In genomic region chr22:50738649-50739227, GRCh38 we compare ENCODE assay signal across 18 cellular contexts. TPM values are rescaled to one million over a fixed set of nuclear protein-coding genes. Genes with fewer than 3 reads are reported as not detected.
DNase-seq lines count a peak whose midpoint lies in the region; ATAC-seq and TF ChIP-seq lines count a peak whose summit lies in the region.
"Had no signal": no experiment of that assay in that cellular context is flagged by ENCODE, and none has a peak within 500 bp of the region (broad histone marks: within the 10 kb centered on the region; RNA-seq: fewer than 3 reads in every experiment).

No MANE protein-coding gene starts in this region.

- H3K9me3 ChIP-seq in neuronal stem cell (replicated peaks in 1 of 2; ENCODE audit: control insufficient read depth in 2 of 2, insufficient read depth in 1 of 2, low read depth in 1 of 2, low read length in 2 of 2), result peaks cover 0 to 2% of the 10 kb centered on the region in 2 donors

- H3K9ac ChIP-seq in neuronal stem cell (ENCODE audit: low read depth, low read length, poor library complexity), result no peak overlapping the region

- peak overlapping the region in 1 of 2 donors; percentile 16 for H3K4me3 ChIP-seq in neuronal stem cell (ENCODE audit: low read length in 2 of 2)

- H3K4me3 Mint-ChIP-seq in activated T-cell treated with anti-CD3 and anti-CD28 coated beads, Interleukin-2, amount 50 U/mL, for 24 hours, result no peak overlapping the region
- no peak overlapping the region for H3K4me3 Mint-ChIP-seq in activated T-cell treated with anti-CD3 and anti-CD28 coated beads, Interleukin-2, amount 50 U/mL, for 72 hours
- H3K4me3 Mint-ChIP-seq in type B pancreatic cell, result no peak overlapping the region
- H3K4me3 Mint-ChIP-seq: CD14-positive monocyte had no signal

- WGBS in neuronal stem cell (ENCODE audit: extremely low coverage in 2 of 2, insufficient read length in 2 of 2, insufficient replicate concordance in 1 of 2), 2 donors, result no CpG with 5 or more reads among the region's 10 CpGs

- no peak overlapping the region for H2AK5ac ChIP-seq in neuronal stem cell (ENCODE audit: low read depth, low read length)

- no peak overlapping the region for H2BK120ac ChIP-seq in neuronal stem cell (ENCODE audit: low read depth, low read length)

- peak overlapping the region; percentile 41 for H2BK12ac ChIP-seq in neuronal stem cell (ENCODE audit: low read length)

- DNase-seq in activated T-cell treated with anti-CD3 and anti-CD28 coated beads, Interleukin-2, amount 50 U/mL, for 24 hours, result peak; percentile 14
- no peak for DNase-seq in activated T-cell treated with anti-CD3 and anti-CD28 coated beads, Interleukin-2, amount 50 U/mL, for 72 hours
- DNase-seq in cerebellum (ENCODE audit: low spot score), result peak; percentile 4
- no peak for DNase-seq in neuronal stem cell (ENCODE audit: low spot score)
- DNase-seq in type B pancreatic cell (ENCODE audit: extremely low spot score, unreplicated experiment), result peak; percentile 45
- no peak for DNase-seq in foreskin keratinocyte
- no peak for DNase-seq in dermis blood vessel endothelial cell
- DNase-seq in NCI-H748 (lab: John Stamatoyannopoulos, UW; ENCODE audit: unreplicated experiment), result no peak
- DNase-seq: KBM-7, MV-4-11, NCI-H1417, NCI-H1930, NCI-H446, NCI-H69, PC-3 had no signal

- H3K27ac ChIP-seq in neuronal stem cell (replicated peaks; ENCODE audit: low read length), result no peak overlapping the region
- no peak overlapping the region for H3K27ac ChIP-seq in foreskin keratinocyte

- no peak overlapping the region for H4K91ac ChIP-seq in neuronal stem cell (ENCODE audit: low read depth, low read length, poor library complexity)

- H3K4me1 ChIP-seq in neuronal stem cell (ENCODE audit: control insufficient read depth in 2 of 2, insufficient read depth in 1 of 2, low read depth in 1 of 2, low read length in 2 of 2) (peaks cover 0 to 2% of the 10 kb centered on the region in 2 donors), foreskin keratinocyte (no peaks in the 10 kb centered on the region)

- H2BK5ac ChIP-seq in neuronal stem cell (ENCODE audit: low read length), result peak overlapping the region; percentile 87

- H3K27me3 Mint-ChIP-seq in activated T-cell treated with anti-CD3 and anti-CD28 coated beads, Interleukin-2, amount 50 U/mL, for 24 hours, result no peaks in the 10 kb centered on the region
- no peaks in the 10 kb centered on the region for H3K27me3 Mint-ChIP-seq in activated T-cell treated with anti-CD3 and anti-CD28 coated beads, Interleukin-2, amount 50 U/mL, for 72 hours (ENCODE audit: low read depth)
- peaks cover 27% of the 10 kb centered on the region for H3K27me3 Mint-ChIP-seq in type B pancreatic cell

- no peak overlapping the region for H3K27ac Mint-ChIP-seq in activated T-cell treated with anti-CD3 and anti-CD28 coated beads, Interleukin-2, amount 50 U/mL, for 24 hours
- H3K27ac Mint-ChIP-seq in activated T-cell treated with anti-CD3 and anti-CD28 coated beads, Interleukin-2, amount 50 U/mL, for 72 hours, result no peak overlapping the region
- no peak overlapping the region for H3K27ac Mint-ChIP-seq in type B pancreatic cell
- H3K27ac Mint-ChIP-seq: CD14-positive monocyte had no signal

- H3K23ac ChIP-seq in neuronal stem cell (ENCODE audit: low read depth, low read length, poor library complexity), result no peak overlapping the region

- no peak overlapping the region for H2BK15ac ChIP-seq in neuronal stem cell (ENCODE audit: low read length)

- no peaks in the 10 kb centered on the region for H3K36me3 ChIP-seq in neuronal stem cell (replicated peaks in 1 of 2; ENCODE audit: control insufficient read depth in 2 of 2, insufficient read depth in 2 of 2, low read length in 2 of 2)

- no peaks in the 10 kb centered on the region for H3K9me3 Mint-ChIP-seq in activated T-cell treated with anti-CD3 and anti-CD28 coated beads, Interleukin-2, amount 50 U/mL, for 24 hours
- H3K9me3 Mint-ChIP-seq in activated T-cell treated with anti-CD3 and anti-CD28 coated beads, Interleukin-2, amount 50 U/mL, for 72 hours, result no peaks in the 10 kb centered on the region
- no peaks in the 10 kb centered on the region for H3K9me3 Mint-ChIP-seq in type B pancreatic cell

- TF ChIP-seq CTCF in type B pancreatic cell (conservative IDR thresholded peaks at IDR 0.05), result no peak
- no peak for TF ChIP-seq CTCF in foreskin keratinocyte (conservative IDR thresholded peaks at IDR 0.05)

- no peak overlapping the region for H3K4me2 ChIP-seq in neuronal stem cell (ENCODE audit: insufficient read depth, low read length, poor library complexity, severe bottlenecking)

- H3K79me1 ChIP-seq in neuronal stem cell (ENCODE audit: low read depth, low read length), result no peaks in the 10 kb centered on the region

- H3K18ac ChIP-seq in neuronal stem cell (ENCODE audit: low read length), result peak overlapping the region; percentile 48

- no peak for ATAC-seq in activated T-cell treated with anti-CD3 and anti-CD28 coated beads, Interleukin-2, amount 50 U/mL, for 72 hours (replicated peaks in 1 of 2)
- ATAC-seq in foreskin keratinocyte, result no peak
- ATAC-seq: PC-3 had no signal

- H2AFZ ChIP-seq in neuronal stem cell (ENCODE audit: low read length), result no peak overlapping the region

- H4K8ac ChIP-seq in neuronal stem cell (ENCODE audit: low read depth, low read length), result no peak overlapping the region

- no peak overlapping the region for H3K14ac ChIP-seq in neuronal stem cell (ENCODE audit: low read length)

- H3K27me3 ChIP-seq in neuronal stem cell (ENCODE audit: control insufficient read depth in 3 of 3, insufficient read depth in 3 of 3, low read depth in 1 of 3, low read length in 3 of 3) (peaks cover 0 to 10% (median 0%) of the 10 kb centered on the region in 3 experiments), foreskin keratinocyte (peaks cover 24% of the 10 kb centered on the region)

- no peaks in the 10 kb centered on the region for H3K4me1 Mint-ChIP-seq in activated T-cell treated with anti-CD3 and anti-CD28 coated beads, Interleukin-2, amount 50 U/mL, for 24 hours (ENCODE audit: low read depth)
- H3K4me1 Mint-ChIP-seq in activated T-cell treated with anti-CD3 and anti-CD28 coated beads, Interleukin-2, amount 50 U/mL, for 72 hours (ENCODE audit: low read depth), result no peaks in the 10 kb centered on the region
- peaks cover 3% of the 10 kb centered on the region for H3K4me1 Mint-ChIP-seq in type B pancreatic cell (ENCODE audit: unreplicated experiment)
- H3K4me1 Mint-ChIP-seq: CD14-positive monocyte had no signal

- H3K36me3 Mint-ChIP-seq in activated T-cell treated with anti-CD3 and anti-CD28 coated beads, Interleukin-2, amount 50 U/mL, for 24 hours (ENCODE audit: low read depth), result no peaks in the 10 kb centered on the region
- H3K36me3 Mint-ChIP-seq in activated T-cell treated with anti-CD3 and anti-CD28 coated beads, Interleukin-2, amount 50 U/mL, for 72 hours (ENCODE audit: insufficient read depth in 2 of 2), result no peaks in the 10 kb centered on the region
- no peaks in the 10 kb centered on the region for H3K36me3 Mint-ChIP-seq in type B pancreatic cell
- H3K36me3 Mint-ChIP-seq: CD14-positive monocyte had no signal

- no peak overlapping the region for H3K4ac ChIP-seq in neuronal stem cell (ENCODE audit: low read length)

RNA-seq across cellular contexts. Expression of gene ACR, which starts 0.7 kb away (rescaled TPM):
- total RNA-seq in activated T-cell treated with anti-CD3 and anti-CD28 coated beads, Interleukin-2, amount 50 U/mL, for 72 hours, result not detected
- not detected for total RNA-seq in cerebellum
- polyA plus RNA-seq in neuronal stem cell (2013, experiment 1 of 2), result 0.61 TPM
- 0.48 TPM for polyA plus RNA-seq in neuronal stem cell (2013, experiment 2 of 2)
- 0.19 and 0.22 TPM in 2 replicates for total RNA-seq in type B pancreatic cell (ENCODE audit: low replicate concordance)
- not detected in 2 replicates for total RNA-seq in foreskin keratinocyte
- not detected in 2 replicates for polyA plus RNA-seq in foreskin keratinocyte
- total RNA-seq in dermis blood vessel endothelial cell, result 0.34 and 0.79 TPM in 2 replicates
- total RNA-seq: A673, H4, PC-3 had no signal
- polyA plus RNA-seq: CD14-positive monocyte had no signal

RNA-seq across cellular contexts. Expression of gene RABL2B, which starts 44.7 kb away (rescaled TPM):
- total RNA-seq in activated T-cell treated with anti-CD3 and anti-CD28 coated beads, Interleukin-2, amount 50 U/mL, for 72 hours, result 10 to 100 TPM; 26.6 to 29.4 TPM
- total RNA-seq in cerebellum (20.0 TPM), type B pancreatic cell (ENCODE audit: low replicate concordance) (54.4 and 60.4 TPM in 2 replicates), foreskin keratinocyte (19.6 and 20.7 TPM in 2 replicates), dermis blood vessel endothelial cell (4.1 and 5.8 TPM in 2 replicates)
- 26.7 TPM for polyA plus RNA-seq in neuronal stem cell (2013, experiment 1 of 2)
- 27.6 TPM for polyA plus RNA-seq in neuronal stem cell (2013, experiment 2 of 2)
- 18.1 and 18.4 TPM in 2 replicates for polyA plus RNA-seq in foreskin keratinocyte

Comparison
In these comparisons a context has a peak if more than half of its experiments do, and no peak if none do; other contexts are left out.
1. DNase-seq: peak in activated T-cell treated with anti-CD3 and anti-CD28 coated beads, Interleukin-2, amount 50 U/mL, for 24 hours (single experiment), cerebellum (single experiment) and type B pancreatic cell (single experiment); none in activated T-cell treated with anti-CD3 and anti-CD28 coated beads, Interleukin-2, amount 50 U/mL, for 72 hours (0 of 2), neuronal stem cell (single experiment), foreskin keratinocyte (0 of 2), dermis blood vessel endothelial cell (single experiment) and NCI-H748 (single experiment).